In the genomic region with DNA sequence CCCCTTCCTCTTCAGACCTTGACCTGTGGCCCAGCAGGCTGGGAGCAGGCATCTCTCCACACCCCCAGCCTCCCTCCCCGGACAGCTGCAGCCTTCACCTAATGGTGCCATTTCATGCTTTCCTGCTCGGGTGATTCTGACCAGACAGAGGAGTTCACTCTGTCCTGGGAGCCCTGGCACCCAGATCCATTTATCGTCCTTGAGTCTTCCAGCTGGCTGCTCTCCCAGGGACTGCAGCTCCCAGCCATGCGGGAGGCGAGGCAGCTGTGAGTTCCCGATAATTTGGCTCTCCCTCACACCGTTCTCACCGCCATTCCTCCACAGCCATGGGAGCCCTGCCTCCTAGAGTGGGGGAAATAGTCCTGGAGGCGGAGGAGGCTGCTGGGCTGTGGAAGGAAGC, we compare ENCODE assay signal across 15 cellular contexts. TPM values are rescaled to one million over a fixed set of nuclear protein-coding genes. Genes with fewer than 3 reads are reported as not detected.
DNase-seq lines count a peak whose midpoint lies in the region; ATAC-seq, FAIRE-seq and TF ChIP-seq lines count a peak whose summit lies in the region.
"Not testable (repeated sequence)": the region's sequence is repeated elsewhere in the genome, so short reads cannot be mapped to it uniquely, and the experiment has no call there.
"Had no signal": no experiment of that assay in that cellular context is flagged by ENCODE, and none has a peak within 500 bp of the region (broad histone marks: within the 10 kb centered on the region; RNA-seq: fewer than 3 reads in every experiment).

No MANE protein-coding gene starts in this region.

- not testable (repeated sequence) for H3K4me1 ChIP-seq in heart left ventricle; right cardiac atrium (ENCODE audit: control insufficient read depth, insufficient read depth, low read length); pancreas; aorta (ENCODE audit: control insufficient read depth in 1 of 2, insufficient read depth in 2 of 2, low read length in 2 of 2)

- WGBS in heart left ventricle, 4 donors: no CpG with 5 or more reads among the region's 9 CpGs
- WGBS in right cardiac atrium: no CpG with 5 or more reads among the region's 9 CpGs
- WGBS in pancreas, 2 donors: no CpG with 5 or more reads among the region's 9 CpGs
- WGBS in aorta, 2 donors: no CpG with 5 or more reads among the region's 9 CpGs

- not testable (repeated sequence) for TF ChIP-seq POLR2A in heart left ventricle (IDR thresholded peaks at IDR 0.05)

- not testable (repeated sequence) for H3K9me3 ChIP-seq in heart left ventricle; right cardiac atrium (ENCODE audit: control insufficient read depth, low read length); pancreas; aorta (ENCODE audit: control insufficient read depth, low read length)

- DNase-seq in Right ventricle myocardium inferior (ENCODE audit: missing footprints); heart left ventricle; left cardiac atrium; right cardiac atrium; pancreas; aorta: not testable (repeated sequence)

- H3K27ac ChIP-seq in heart left ventricle; right cardiac atrium (ENCODE audit: low read length); pancreas; aorta (ENCODE audit: low read depth in 1 of 2, low read length in 2 of 2): not testable (repeated sequence)

- not testable (repeated sequence) for FAIRE-seq in pancreas (lab: Jason Lieb, UNC)

- not testable (repeated sequence) for H3K36me3 ChIP-seq in heart left ventricle; pancreas; aorta (ENCODE audit: control insufficient read depth in 1 of 2, insufficient read depth in 2 of 2, low read length in 1 of 2)

- H3K4me3 ChIP-seq in heart left ventricle; right cardiac atrium (ENCODE audit: low read length); pancreas; aorta (ENCODE audit: low read length in 2 of 2): not testable (repeated sequence)

- H3K27me3 ChIP-seq in heart left ventricle; right cardiac atrium (ENCODE audit: control insufficient read depth, insufficient read depth); pancreas; aorta (ENCODE audit: control insufficient read depth in 1 of 2, insufficient read depth in 2 of 2, low read length in 1 of 2): not testable (repeated sequence)

- not testable (repeated sequence) for TF ChIP-seq CTCF in heart left ventricle (IDR thresholded peaks at IDR 0.05); pancreas (IDR thresholded peaks at IDR 0.05)

- intact Hi-C loops in Right ventricle myocardium inferior (cut with DNase I); heart left ventricle (cut with DNase I); left cardiac atrium (cut with DNase I); right cardiac atrium (cut with DNase I); pancreas (cut with DNase I); aorta (cut with DNase I): not testable (repeated sequence)

- peak; percentile 89 for ATAC-seq in Right ventricle myocardium inferior
- ATAC-seq in heart left ventricle: peak; percentile 77 to 88 (median 81)
- ATAC-seq in left cardiac atrium: peak; percentile 79 to 85
- peak; percentile 73 to 80 for ATAC-seq in right cardiac atrium
- ATAC-seq in pancreas: peak; percentile 89 to 92 (median 91)
- peak; percentile 4 for ATAC-seq in aorta (ENCODE audit: low FRiP score)

RNA-seq across cellular contexts. Expression of a gene that starts 32.6 kb away (rescaled TPM):
- total RNA-seq in Right ventricle myocardium inferior (not detected), heart left ventricle (under 1 TPM in 4 of 9 donors, not detected in 5; 0.20 to 0.56 (median 0.29) TPM), left cardiac atrium (under 1 TPM; 0.63 to 0.77 TPM), right cardiac atrium (1 to 10 TPM in 1 of 4 donors, under 1 TPM in 2, not detected in 1; 0.31 to 1.5 (median 0.34) TPM), pancreas (1 to 10 TPM; 1.1 to 2.6 (median 1.7) TPM), aorta (1 to 10 TPM; 3.1 to 10.0 TPM)
- polyA plus RNA-seq in heart left ventricle (under 1 TPM; 0.30 to 0.32 TPM), right cardiac atrium (0.50 TPM), pancreas (1 to 10 TPM in 1 of 2 donors, under 1 TPM in 1; 0.23 to 1.7 TPM), aorta (1 to 10 TPM in 1 of 2 donors, under 1 TPM in 1; 0.63 to 1.5 TPM)
- total RNA-seq: A673; CD4-positive, CD25-positive, alpha-beta regulatory T cell; Daoy; G401; GM12878 had no signal
- polyA plus RNA-seq: AG04450; CD14-positive monocyte; CD4-positive, alpha-beta memory T cell; CD4-positive, CD25-positive, alpha-beta regulatory T cell; CD8-positive, alpha-beta memory T cell had no signal

Comparison
In these comparisons a context has a peak if more than half of its experiments do, and no peak if none do; other contexts are left out.
1. ATAC-seq: peak in every context shown above with its lines; median percentile 91 in pancreas; 89 in Right ventricle myocardium inferior; 82 in left cardiac atrium; 81 in heart left ventricle; 76 in right cardiac atrium; 4 in aorta.